Comparison of ENCODE assay signal across 20 cellular contexts in genomic region chr1:24866211-24867063, GRCh38.
DNase-seq lines count a peak whose midpoint lies in the region; ATAC-seq and TF ChIP-seq lines count a peak whose summit lies in the region.
"Had no signal": no experiment of that assay in that cellular context is flagged by ENCODE, and none has a peak within 500 bp of the region (broad histone marks: within the 10 kb centered on the region; RNA-seq: fewer than 3 reads in every experiment).

No MANE protein-coding gene starts in this region.

- in situ Hi-C loops in IMR-90 (cut with MboI; ENCODE audit: low sequenced_read_pairs): no loop called here

- no peak overlapping the region for H3K23ac ChIP-seq in IMR-90 (ENCODE audit: low read depth, low read length)

- no peak overlapping the region for H2BK5ac ChIP-seq in IMR-90 (ENCODE audit: low read depth, low read length, poor library complexity, severe bottlenecking)

- no peak overlapping the region for H3K14ac ChIP-seq in IMR-90 (replicated peaks; ENCODE audit: low read depth, low read length)

- H3K9me3 Mint-ChIP-seq in neural progenitor cell (no peaks in the 10 kb centered on the region), WTC11 (no peaks in the 10 kb centered on the region)
- H3K9me3 Mint-ChIP-seq: activated naive CD4-positive, alpha-beta T cell treated with anti-CD3 and anti-CD28 coated beads, Interleukin-2, amount 50 U/mL, for 72 hours; activated T-cell treated with anti-CD3 and anti-CD28 coated beads, Interleukin-2, amount 50 U/mL, for 24 hours; CD4-positive, CD25-positive, alpha-beta regulatory T cell; immature natural killer cell had no signal

- H3K36me3 ChIP-seq in IMR-90 (ENCODE audit: control insufficient read depth, insufficient read depth, low read length) (no peaks in the 10 kb centered on the region), colonic mucosa (no peaks in the 10 kb centered on the region), neural progenitor cell (no peaks in the 10 kb centered on the region)
- H3K36me3 ChIP-seq: esophagus squamous epithelium, transverse colon had no signal

- H2BK15ac ChIP-seq in IMR-90 (ENCODE audit: low read depth, low read length): no peak overlapping the region

- no peak overlapping the region for H3K9ac ChIP-seq in IMR-90 (ENCODE audit: low read depth, low read length)
- H3K9ac ChIP-seq in colonic mucosa (ENCODE audit: low read depth in 2 of 2, low read length in 2 of 2): no peak overlapping the region
- no peak overlapping the region for H3K9ac ChIP-seq in neural progenitor cell

- H3K27ac ChIP-seq in IMR-90 (ENCODE audit: insufficient read depth, low read length) (no peak overlapping the region), colonic mucosa (no peak overlapping the region), neural progenitor cell (no peak overlapping the region)
- H3K27ac ChIP-seq: esophagus squamous epithelium, transverse colon had no signal

- H3K27me3 Mint-ChIP-seq in neural progenitor cell (ENCODE audit: insufficient read depth, low read depth) (peaks cover 15% of the 10 kb centered on the region), WTC11 (ENCODE audit: low read depth) (no peaks in the 10 kb centered on the region; the same call in 1 of the 2 replicates)

- peaks cover 12% of the 10 kb centered on the region for H3K4me1 Mint-ChIP-seq in neural progenitor cell
- H3K4me1 Mint-ChIP-seq in WTC11: peaks cover 15% of the 10 kb centered on the region

- H3K9me3 ChIP-seq in IMR-90 (ENCODE audit: control insufficient read depth, insufficient read depth, low read length): no peaks in the 10 kb centered on the region
- no peaks in the 10 kb centered on the region for H3K9me3 ChIP-seq in colonic mucosa
- H3K9me3 ChIP-seq in neural progenitor cell (ENCODE audit: low read depth): no peaks in the 10 kb centered on the region
- H3K9me3 ChIP-seq: esophagus squamous epithelium, transverse colon had no signal

- H4K20me1 ChIP-seq in IMR-90 (ENCODE audit: insufficient read depth, low read length) (no peaks in the 10 kb centered on the region), neural progenitor cell (ENCODE audit: low read depth) (no peaks in the 10 kb centered on the region)

- no peak for ATAC-seq in activated CD4-positive, CD25-positive, alpha-beta regulatory T cell treated with anti-CD3 and anti-CD28 coated beads, Interleukin-2, amount 50 U/mL, for 24 hours
- ATAC-seq in IMR-90 (ENCODE audit: low read depth) (no peak), WTC11 (no peak)
- ATAC-seq: activated CD4-positive, alpha-beta T cell treated with anti-CD3 and anti-CD28 coated beads for 36 hours; activated naive CD4-positive, alpha-beta T cell treated with anti-CD3 and anti-CD28 coated beads, Interleukin-2, amount 50 U/mL, for 72 hours had no signal

- no peak overlapping the region for H3K4ac ChIP-seq in IMR-90 (ENCODE audit: low read depth, low read length)

- TF ChIP-seq RAD21 in IMR-90 (IDR thresholded peaks at IDR 0.05; ENCODE audit: low read length): no peak

- intact Hi-C loops in IMR-90 (cut with micrococcal nuclease): no loop called here
- intact Hi-C loops in colonic mucosa (cut with DNase I): no loop called here
- intact Hi-C loops in posterior vena cava (cut with DNase I): no loop called here

- H3K18ac ChIP-seq in IMR-90 (ENCODE audit: low read depth, low read length): no peak overlapping the region

- dilution Hi-C loops in IMR-90 (cut with HindIII; ENCODE audit: low sequenced_read_pairs, unreplicated experiment): no loop called here

- no peak overlapping the region for H3K56ac ChIP-seq in IMR-90 (ENCODE audit: extremely low read depth, insufficient read depth, low read length)

- H3K4me1 ChIP-seq in IMR-90 (ENCODE audit: control insufficient read depth, insufficient read depth, low read length): no peaks in the 10 kb centered on the region
- peaks cover 6% of the 10 kb centered on the region for H3K4me1 ChIP-seq in colonic mucosa
- H3K4me1 ChIP-seq in neural progenitor cell: peaks cover 19% of the 10 kb centered on the region

- no peaks in the 10 kb centered on the region for H3K79me1 ChIP-seq in IMR-90 (ENCODE audit: low read depth in 1 of 2, low read length in 2 of 2)

- H3K4me3 ChIP-seq in IMR-90 (ENCODE audit: insufficient read depth, low read depth, low read length) (no peak overlapping the region), colonic mucosa (no peak overlapping the region), neural progenitor cell (no peak overlapping the region)
- H3K4me3 ChIP-seq: esophagus squamous epithelium, transverse colon had no signal

- H2AFZ ChIP-seq in IMR-90 (replicated peaks; ENCODE audit: low read length, poor library complexity) (no peak overlapping the region), neural progenitor cell (replicated peaks) (no peak overlapping the region)

- no peak overlapping the region for H4K8ac ChIP-seq in IMR-90 (ENCODE audit: low read depth in 2 of 2, low read length in 2 of 2)

- H2AK9ac ChIP-seq in IMR-90 (replicated peaks; ENCODE audit: low read depth, low read length, poor library complexity): peak overlapping the region; percentile 78

- WGBS in IMR-90 (ENCODE audit: extremely low coverage in 2 of 2, insufficient read length in 1 of 2), 2 experiments: 66% methylated on average over 6 of the region's 17 CpGs; no CpG with 5 or more reads in 1 of the 2 experiments

- no peak overlapping the region for H2BK20ac ChIP-seq in IMR-90 (ENCODE audit: low read depth, low read length)

- peak; percentile 6 for DNase-seq in activated CD4-positive, CD25-positive, alpha-beta regulatory T cell treated with anti-CD3 and anti-CD28 coated beads, Interleukin-2, amount 50 U/mL, for 72 hours
- DNase-seq in IMR-90 (no peak), colonic mucosa (peak; percentile 22), posterior vena cava (ENCODE audit: low spot score) (peak; percentile 29), neural progenitor cell (ENCODE audit: low spot score) (no peak), WTC11 (ENCODE audit: low spot score) (no peak)
- no peak for DNase-seq in activated naive CD4-positive, alpha-beta T cell treated with Interleukin-2 at 50 U/mL for 16 hours
- DNase-seq: activated CD4-positive, alpha-beta T cell treated with anti-CD3 and anti-CD28 coated beads for 36 hours; activated T-cell treated with anti-CD3 and anti-CD28 coated beads, Interleukin-2, amount 50 U/mL, for 24 hours; CD4-positive, CD25-positive, alpha-beta regulatory T cell; DMS79; esophagus squamous epithelium; immature natural killer cell; mesenchymal stem cell; NCI-H1105; NCI-H524 treated with DMSO at 0.1 percent for 48 hours; stimulated activated naive CD4-positive, alpha-beta T cell treated with Interleukin-2 at 50 U/mL for 16 hours; transverse colon had no signal

- no peaks in the 10 kb centered on the region for H3K79me2 ChIP-seq in neural progenitor cell (ENCODE audit: low read depth)

- no peak overlapping the region for H2AK5ac ChIP-seq in IMR-90 (ENCODE audit: low read depth, low read length)

- H3K27me3 ChIP-seq in IMR-90 (ENCODE audit: control insufficient read depth, insufficient read depth, low read length) (peaks cover 35% of the 10 kb centered on the region), colonic mucosa (no peaks in the 10 kb centered on the region), neural progenitor cell (no peaks in the 10 kb centered on the region)

- POLR2A ChIA-PET in IMR-90 (lab: Charles Lee; ENCODE audit: unreplicated experiment) (no interaction called here), WTC11 (lab: Charles Lee) (no interaction called here)

- peaks cover 4% of the 10 kb centered on the region; the same call in 1 of the 2 replicates for H3K9me1 ChIP-seq in IMR-90 (ENCODE audit: insufficient read depth, low read length)

- TF ChIP-seq CTCF in IMR-90 (conservative IDR thresholded peaks at IDR 0.05; ENCODE audit: low read depth, low read length) (no peak), colonic mucosa (IDR thresholded peaks at IDR 0.05) (no peak), neural progenitor cell (IDR thresholded peaks at IDR 0.05) (no peak), WTC11 (IDR thresholded peaks at IDR 0.05) (no peak)

- no TSS peak for BruUV-seq in IMR-90 (replicated peaks; lab: Mats Ljungman, UMichigan)

- H4K91ac ChIP-seq in IMR-90 (ENCODE audit: insufficient read depth, low read depth, low read length): no peak overlapping the region

- H3K4me2 ChIP-seq in IMR-90 (ENCODE audit: low read depth, low read length) (no peak overlapping the region), neural progenitor cell (no peak overlapping the region)

- no peak overlapping the region for H3K4me3 Mint-ChIP-seq in neural progenitor cell
- H3K4me3 Mint-ChIP-seq in WTC11: no peak overlapping the region
- H3K4me3 Mint-ChIP-seq: activated CD4-positive, alpha-beta T cell treated with anti-CD3 and anti-CD28 coated beads for 36 hours; activated T-cell treated with anti-CD3 and anti-CD28 coated beads, Interleukin-2, amount 50 U/mL, for 24 hours; CD4-positive, CD25-positive, alpha-beta regulatory T cell had no signal

- H3K36me3 Mint-ChIP-seq in neural progenitor cell: no peaks in the 10 kb centered on the region
- no peaks in the 10 kb centered on the region for H3K36me3 Mint-ChIP-seq in WTC11
- H3K36me3 Mint-ChIP-seq: activated naive CD4-positive, alpha-beta T cell treated with anti-CD3 and anti-CD28 coated beads, Interleukin-2, amount 50 U/mL, for 72 hours; CD4-positive, CD25-positive, alpha-beta regulatory T cell had no signal

- H3K27ac Mint-ChIP-seq in neural progenitor cell (no peak overlapping the region), WTC11 (no peak overlapping the region)
- H3K27ac Mint-ChIP-seq: activated CD4-positive, alpha-beta T cell treated with anti-CD3 and anti-CD28 coated beads for 36 hours; activated naive CD4-positive, alpha-beta T cell treated with anti-CD3 and anti-CD28 coated beads, Interleukin-2, amount 50 U/mL, for 72 hours; activated T-cell treated with anti-CD3 and anti-CD28 coated beads, Interleukin-2, amount 50 U/mL, for 24 hours had no signal

- peaks cover 5% of the 10 kb centered on the region for H3F3A ChIP-seq in neural progenitor cell (ENCODE audit: low read depth)

- H4K5ac ChIP-seq in IMR-90 (ENCODE audit: low read depth, low read length): no peak overlapping the region

- CTCF ChIA-PET in IMR-90 (lab: Yijun Ruan, JAX) (no interaction called here), WTC11 (lab: Charles Lee) (interaction anchor here (1.0 to 1.3 kb wide), 2 partner anchors 18 to 178 kb away, joined by 3 to 4 read pairs; no protein-coding TSS in a partner anchor)

- no peak overlapping the region for H2BK120ac ChIP-seq in IMR-90 (ENCODE audit: low read depth, low read length)

- no peak for TF ChIP-seq POLR2A in IMR-90 (IDR thresholded peaks at IDR 0.05; ENCODE audit: low read depth, low read length)

TF ChIP-seq in IMR-90, 13 proteins besides CTCF, POLR2A, EP300 and RAD21 (continues in another document):
- TF ChIP-seq CHD1 (IDR thresholded peaks at IDR 0.05; ENCODE audit: low read depth, low read length) (no peak), RCOR1 (IDR thresholded peaks at IDR 0.05; ENCODE audit: insufficient replicate concordance, low read length) (no peak), MAFK (IDR thresholded peaks at IDR 0.05; ENCODE audit: low read depth, low read length) (no peak)

Comparison
In these comparisons a context has a peak if more than half of its experiments do, and no peak if none do; other contexts are left out.
1. DNase-seq: peak in activated CD4-positive, CD25-positive, alpha-beta regulatory T cell treated with anti-CD3 and anti-CD28 coated beads, Interleukin-2, amount 50 U/mL, for 72 hours (single experiment), colonic mucosa (single experiment) and posterior vena cava (single experiment); none in IMR-90 (single experiment), neural progenitor cell (single experiment), WTC11 (single experiment) and activated naive CD4-positive, alpha-beta T cell treated with Interleukin-2 at 50 U/mL for 16 hours (single experiment).